ENCODE assay signal across 17 cellular contexts in genomic region chr11:62647609-62648005, GRCh38. TPM values are rescaled to one million over a fixed set of nuclear protein-coding genes. Genes with fewer than 3 reads are reported as not detected.
A peak's percentile ranks its signal among the peaks of the same experiment; 100 is the strongest.
DNase-seq lines count a peak whose midpoint lies in the region; ATAC-seq and TF ChIP-seq lines count a peak whose summit lies in the region.
"Had no signal": no experiment of that assay in that cellular context is flagged by ENCODE, and none has a peak within 500 bp of the region (broad histone marks: within the 10 kb centered on the region; RNA-seq: fewer than 3 reads in every experiment).

No MANE protein-coding gene starts in this region.

- no peak for TF ChIP-seq CTCF in VCaP (conservative IDR thresholded peaks at IDR 0.05)
- no peak for TF ChIP-seq CTCF in nephron (IDR thresholded peaks at IDR 0.05; ENCODE audit: unreplicated experiment in 3 of 3)
- TF ChIP-seq CTCF in PC-9 (conservative IDR thresholded peaks at IDR 0.05), result no peak

- peaks cover 5% of the 10 kb centered on the region; the same call in 1 of the 2 replicates for H4K20me1 ChIP-seq in PC-9 (ENCODE audit: insufficient read depth)

- no peaks in the 10 kb centered on the region for H3K27me3 Mint-ChIP-seq in nephron (ENCODE audit: low read depth)

- H3K9me3 ChIP-seq in PC-9 (ENCODE audit: insufficient read depth, low read depth), result no peaks in the 10 kb centered on the region
- H3K9me3 ChIP-seq: thoracic aorta had no signal

- H3K4me1 ChIP-seq in PC-9 (replicated peaks; ENCODE audit: insufficient read depth), result peaks cover 27% of the 10 kb centered on the region

- peak overlapping the region; percentile 29 to 34 (median 30) for H3K4me3 Mint-ChIP-seq in nephron

- intact Hi-C loops in PC-9 (cut with micrococcal nuclease; ENCODE audit: unreplicated experiment), result loop anchor here (5.0 kb wide), 1 partner anchor 35 kb away; the partner anchor contains the start of genes EML3 and ROM1

- no peak overlapping the region for H3K4me2 ChIP-seq in PC-9

- peaks cover 20% of the 10 kb centered on the region for H3K4me1 Mint-ChIP-seq in nephron

- no TSS peak for BruUV-seq in PC-9 (replicated peaks; lab: Mats Ljungman, UMichigan)

- no peak overlapping the region for H2AFZ ChIP-seq in PC-9

- no peak for ATAC-seq in HG02970 (IDR thresholded peaks at IDR 0.05; ENCODE audit: low FRiP score, unreplicated experiment)
- ATAC-seq: Right ventricle myocardium inferior; stimulated activated effector memory CD8-positive, alpha-beta T cell treated with anti-CD3 and anti-CD28 coated beads, Interleukin-12 subunit alpha, Interleukin-12 subunit beta, amount 100 ng/mL, for 72 hours had no signal

- H3K9me2 ChIP-seq in PC-9 (ENCODE audit: insufficient read depth), result no peaks in the 10 kb centered on the region

- H3K36me3 ChIP-seq in PC-9 (ENCODE audit: low read depth), result peaks cover 20% of the 10 kb centered on the region

- H3F3A ChIP-seq in PC-9 (ENCODE audit: insufficient read depth, low read depth), result peaks cover 26% of the 10 kb centered on the region

- POLR2A ChIA-PET in PC-9 (lab: Charles Lee; ENCODE audit: unreplicated experiment), result no interaction called here

- peaks cover 61% of the 10 kb centered on the region for H3K79me2 ChIP-seq in PC-9 (ENCODE audit: low read depth)

- CTCF ChIA-PET in PC-9 (lab: Charles Lee), result no interaction called here

- H3K27ac ChIP-seq in VCaP, result peak overlapping the region; percentile 91; the same call in 1 of the 2 replicates
- H3K27ac ChIP-seq in PC-9, result no peak overlapping the region

- peak; percentile 63 for DNase-seq in AG20443 (ENCODE audit: low spot score)
- DNase-seq in GM04504 (ENCODE audit: low read depth), result peak; percentile 38
- no peak for DNase-seq in DMS53 treated with DMSO at 0.1 percent for 48 hours (lab: John Stamatoyannopoulos, UW; ENCODE audit: unreplicated experiment)
- DNase-seq in PC-9, result no peak
- DNase-seq in GM19238 (ENCODE audit: insufficient read length, low spot score), result no peak
- DNase-seq: activated effector memory CD4-positive, alpha-beta T cell treated with anti-CD3 and anti-CD28 coated beads, Interleukin-2, amount 50 U/mL, for 16 hours; EL; foreskin fibroblast; immature natural killer cell; NCI-H510A treated with DMSO at 0.1 percent for 48 hours; occipital lobe had no signal

- no peaks in the 10 kb centered on the region for H3K27me3 ChIP-seq in PC-9 (ENCODE audit: insufficient read depth, low read depth)

- H3K27ac Mint-ChIP-seq in nephron, result no peak overlapping the region

- H3K36me3 Mint-ChIP-seq in nephron (ENCODE audit: low read depth), result peaks cover 12% of the 10 kb centered on the region
- H3K36me3 Mint-ChIP-seq: immature natural killer cell had no signal

- H3K4me3 ChIP-seq in PC-9, result no peak overlapping the region

- H3K9me3 Mint-ChIP-seq in nephron, result no peaks in the 10 kb centered on the region
- H3K9me3 Mint-ChIP-seq: immature natural killer cell; stimulated activated effector memory CD8-positive, alpha-beta T cell treated with anti-CD3 and anti-CD28 coated beads, Interleukin-12 subunit alpha, Interleukin-12 subunit beta, amount 100 ng/mL, for 72 hours had no signal

RNA-seq across cellular contexts. Expression of gene GANAB, which starts 1.2 kb away (rescaled TPM):
- total RNA-seq in PC-9 (2021), result 478 and 525 TPM in 2 replicates

RNA-seq across cellular contexts. Expression of gene INTS5, which starts 5.5 kb away (rescaled TPM):
- total RNA-seq in PC-9 (2021), result 28.2 and 31.5 TPM in 2 replicates

RNA-seq across cellular contexts. Expression of gene C11orf98, which starts 17.4 kb away (rescaled TPM):
- 86.7 and 94.9 TPM in 2 replicates for total RNA-seq in PC-9 (2021)

RNA-seq across cellular contexts. Expression of gene CSKMT, which starts 17.5 kb away (rescaled TPM):
- total RNA-seq in PC-9 (2021), result 19.2 and 51.9 TPM in 2 replicates

RNA-seq across cellular contexts. Expression of gene UQCC3, which starts 23.9 kb away (rescaled TPM):
- 16.1 and 25.4 TPM in 2 replicates for total RNA-seq in PC-9 (2021)

Comparison
In these comparisons a context has a peak if more than half of its experiments do, and no peak if none do; other contexts are left out.
1. DNase-seq: peak in AG20443 (single experiment) and GM04504 (single experiment); none in DMS53 treated with DMSO at 0.1 percent for 48 hours (single experiment), PC-9 (0 of 2) and GM19238 (single experiment).